In the genomic region with DNA sequence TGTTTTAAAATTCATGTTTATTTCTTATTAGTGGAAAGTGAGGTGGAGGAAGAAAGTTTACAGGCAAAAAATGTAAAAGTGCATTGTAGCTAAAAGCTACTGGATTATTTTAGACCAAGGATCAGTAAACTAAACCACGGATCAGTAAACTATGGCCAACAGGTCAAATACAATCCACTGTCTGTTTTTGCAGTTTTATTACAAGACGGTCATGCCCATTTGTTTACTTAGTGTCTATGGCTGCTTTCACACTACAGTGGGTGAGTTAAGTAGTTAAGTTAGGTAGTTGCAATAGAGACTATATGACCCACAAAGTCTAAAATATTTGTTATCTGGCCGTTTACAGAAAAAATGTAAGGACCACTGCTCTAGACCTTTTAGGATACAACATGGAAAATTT, we compare ENCODE assay signal across 19 cellular contexts.
DNase-seq lines count a peak whose midpoint lies in the region; ATAC-seq, FAIRE-seq and TF ChIP-seq lines count a peak whose summit lies in the region.
"Had no signal": no experiment of that assay in that cellular context is flagged by ENCODE, and none has a peak within 500 bp of the region (broad histone marks: within the 10 kb centered on the region; RNA-seq: fewer than 3 reads in every experiment).

No MANE protein-coding gene starts in this region.

- DNase-seq in A549 (ENCODE audit: low read depth in 1 of 2, low spot score in 1 of 2) (no peak), HT-29 (ENCODE audit: low spot score) (peak; percentile 23), NCI-H526 (lab: John Stamatoyannopoulos, UW) (peak; percentile 4 to 23), left colon (no peak), hypothalamus (lab: John Stamatoyannopoulos, UW) (no peak), GM03348 (ENCODE audit: low spot score) (no peak), tibial nerve (ENCODE audit: low spot score in 2 of 2) (no peak)
- DNase-seq: 8988T; Calu3; CD8-positive, alpha-beta T cell; GOT3; H7; KBM-7 had no signal

- no peaks in the 10 kb centered on the region for H3K4me1 ChIP-seq in A549
- H3K4me1 ChIP-seq in tibial nerve, result peaks cover 0 to 6% (median 0%) of the 10 kb centered on the region in 4 donors
- H3K4me1 ChIP-seq: BLaER1 treated with 17β-estradiol and CSF1 and Interleukin-3, amounts not matched to agents 10 nM and 100 nM had no signal

- no peaks in the 10 kb centered on the region for H3K27me3 ChIP-seq in tibial nerve
- H3K27me3 ChIP-seq: BLaER1 treated with 17β-estradiol and CSF1 and Interleukin-3, amounts not matched to agents 10 nM and 100 nM had no signal

- POLR2A ChIA-PET in A549 (lab: Yijun Ruan, JAX), result no interaction called here

- peak; percentile 49 for FAIRE-seq in A549 (lab: Jason Lieb, UNC)
- FAIRE-seq: G401.6, GM12892, GM18507 had no signal

- no peak overlapping the region for H3K4me2 ChIP-seq in A549
- H3K4me2 ChIP-seq: BLaER1 treated with 17β-estradiol and CSF1 and Interleukin-3, amounts not matched to agents 10 nM and 100 nM had no signal

- TF ChIP-seq POLR2A in A549 (IDR thresholded peaks at IDR 0.05; ENCODE audit: low read length) (no peak), tibial nerve (IDR thresholded peaks at IDR 0.05) (no peak)

- ATAC-seq in A549, result no peak
- peak; percentile 94 for ATAC-seq in left colon
- ATAC-seq in HG03520 (IDR thresholded peaks at IDR 0.05; ENCODE audit: unreplicated experiment), result no peak
- ATAC-seq: CD8-positive, alpha-beta T cell; HCT116 had no signal

- TF ChIP-seq CTCF in A549 (IDR thresholded peaks at IDR 0.05), result no peak
- no peak for TF ChIP-seq CTCF in tibial nerve (IDR thresholded peaks at IDR 0.05)

- WGBS in A549 (ENCODE audit: missing lambda C conversion rate), result 76% methylated on average over 3 of the region's 3 CpGs
- 73 to 75% methylated on average over 3 of the region's 3 CpGs for WGBS in tibial nerve, 2 donors

- H3K4me3 ChIP-seq in A549 (no peak overlapping the region), tibial nerve (no peak overlapping the region)
- H3K4me3 ChIP-seq: BLaER1 treated with 17β-estradiol and CSF1 and Interleukin-3, amounts not matched to agents 10 nM and 100 nM had no signal

- H3K9me3 ChIP-seq in A549 (no peaks in the 10 kb centered on the region), tibial nerve (no peaks in the 10 kb centered on the region)
- H3K9me3 ChIP-seq: BLaER1 treated with 17β-estradiol and CSF1 and Interleukin-3, amounts not matched to agents 10 nM and 100 nM had no signal

- no peak for TF ChIP-seq EP300 in A549 (IDR thresholded peaks at IDR 0.05)
- TF ChIP-seq EP300 in tibial nerve (IDR thresholded peaks at IDR 0.05), result no peak

- CTCF ChIA-PET in A549 (lab: Yijun Ruan, JAX), result interaction anchor here (0.9 to 2.1 kb wide), 4 partner anchors 9 to 263 kb away, joined by 5 to 7 read pairs (median 6); no protein-coding TSS in a partner anchor

- no peak for TF ChIP-seq RAD21 in A549 (conservative IDR thresholded peaks at IDR 0.05 in 1 of 2, IDR thresholded peaks at IDR 0.05 in 1 of 2)

- H3K27ac ChIP-seq in A549 (no peak overlapping the region), tibial nerve (no peak overlapping the region)
- H3K27ac ChIP-seq: BLaER1 treated with 17β-estradiol and CSF1 and Interleukin-3, amounts not matched to agents 10 nM and 100 nM had no signal

- H3K36me3 ChIP-seq in tibial nerve, result peaks cover 0 to 36% (median 0%) of the 10 kb centered on the region in 3 donors

- intact Hi-C loops in left colon (cut with DNase I, micrococcal nuclease), result no loop called here

TF ChIP-seq in A549, 52 proteins besides CTCF, POLR2A, EP300 and RAD21:
- TF ChIP-seq HEYL (CRISPR knock-in tag; IDR thresholded peaks at IDR 0.05) (no peak), HOXB13 (CRISPR knock-in tag; IDR thresholded peaks at IDR 0.05; ENCODE audit: low read depth) (no peak), MAZ (IDR thresholded peaks at IDR 0.05; ENCODE audit: borderline replicate concordance, low read depth, low read length) (no peak), MYC (IDR thresholded peaks at IDR 0.05; ENCODE audit: borderline replicate concordance, low read length) (no peak), ESRRA (IDR thresholded peaks at IDR 0.05; ENCODE audit: borderline replicate concordance, low read length) (no peak), CEBPB (IDR thresholded peaks at IDR 0.05) (no peak), TP53 (CRISPR knock-in tag; IDR thresholded peaks at IDR 0.05) (no peak), KDM1A (IDR thresholded peaks at IDR 0.05; ENCODE audit: low read depth) (no peak), GATA3 (IDR thresholded peaks at IDR 0.05; ENCODE audit: borderline replicate concordance) (no peak), CBX8 (IDR thresholded peaks at IDR 0.05) (no peak), JUNB (IDR thresholded peaks at IDR 0.05) (no peak), RFX5 (IDR thresholded peaks at IDR 0.05) (no peak), PHF8 (IDR thresholded peaks at IDR 0.05; ENCODE audit: borderline replicate concordance, low read depth) (no peak), BHLHE40 (IDR thresholded peaks at IDR 0.05; ENCODE audit: low read depth, low read length) (no peak)
- TF ChIP-seq, protein P1, sequence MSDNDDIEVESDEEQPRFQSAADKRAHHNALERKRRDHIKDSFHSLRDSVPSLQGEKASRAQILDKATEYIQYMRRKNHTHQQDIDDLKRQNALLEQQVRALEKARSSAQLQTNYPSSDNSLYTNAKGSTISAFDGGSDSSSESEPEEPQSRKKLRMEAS (IDR thresholded peaks at IDR 0.05), result no peak
- TF ChIP-seq, protein P2, sequence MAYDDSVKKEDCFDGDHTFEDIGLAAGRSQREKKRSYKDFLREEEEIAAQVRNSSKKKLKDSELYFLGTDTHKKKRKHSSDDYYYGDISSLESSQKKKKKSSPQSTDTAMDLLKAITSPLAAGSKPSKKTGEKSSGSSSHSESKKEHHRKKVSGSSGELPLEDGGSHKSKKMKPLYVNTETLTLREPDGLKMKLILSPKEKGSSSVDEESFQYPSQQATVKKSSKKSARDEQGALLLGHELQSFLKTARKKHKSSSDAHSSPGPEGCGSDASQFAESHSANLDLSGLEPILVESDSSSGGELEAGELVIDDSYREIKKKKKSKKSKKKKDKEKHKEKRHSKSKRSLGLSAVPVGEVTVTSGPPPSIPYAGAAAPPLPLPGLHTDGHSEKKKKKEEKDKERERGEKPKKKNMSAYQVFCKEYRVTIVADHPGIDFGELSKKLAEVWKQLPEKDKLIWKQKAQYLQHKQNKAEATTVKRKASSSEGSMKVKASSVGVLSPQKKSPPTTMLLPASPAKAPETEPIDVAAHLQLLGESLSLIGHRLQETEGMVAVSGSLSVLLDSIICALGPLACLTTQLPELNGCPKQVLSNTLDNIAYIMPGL (CRISPR knock-in tag; IDR thresholded peaks at IDR 0.05; ENCODE audit: borderline replicate concordance), result no peak
- TF ChIP-seq, protein P3, sequence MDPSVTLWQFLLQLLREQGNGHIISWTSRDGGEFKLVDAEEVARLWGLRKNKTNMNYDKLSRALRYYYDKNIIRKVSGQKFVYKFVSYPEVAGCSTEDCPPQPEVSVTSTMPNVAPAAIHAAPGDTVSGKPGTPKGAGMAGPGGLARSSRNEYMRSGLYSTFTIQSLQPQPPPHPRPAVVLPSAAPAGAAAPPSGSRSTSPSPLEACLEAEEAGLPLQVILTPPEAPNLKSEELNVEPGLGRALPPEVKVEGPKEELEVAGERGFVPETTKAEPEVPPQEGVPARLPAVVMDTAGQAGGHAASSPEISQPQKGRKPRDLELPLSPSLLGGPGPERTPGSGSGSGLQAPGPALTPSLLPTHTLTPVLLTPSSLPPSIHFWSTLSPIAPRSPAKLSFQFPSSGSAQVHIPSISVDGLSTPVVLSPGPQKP (IDR thresholded peaks at IDR 0.05; ENCODE audit: low read depth, low read length), result no peak
TF ChIP-seq in A549: peak in this region for 0.

Comparison
In these comparisons a context has a peak if more than half of its experiments do, and no peak if none do; other contexts are left out.
1. DNase-seq: peak in HT-29 (single experiment) and NCI-H526 (2 of 2); none in A549 (0 of 2), left colon (0 of 2), hypothalamus (0 of 51), GM03348 (single experiment) and tibial nerve (0 of 2).